ENCODE assay signal across 33 cellular contexts in the genomic region with DNA sequence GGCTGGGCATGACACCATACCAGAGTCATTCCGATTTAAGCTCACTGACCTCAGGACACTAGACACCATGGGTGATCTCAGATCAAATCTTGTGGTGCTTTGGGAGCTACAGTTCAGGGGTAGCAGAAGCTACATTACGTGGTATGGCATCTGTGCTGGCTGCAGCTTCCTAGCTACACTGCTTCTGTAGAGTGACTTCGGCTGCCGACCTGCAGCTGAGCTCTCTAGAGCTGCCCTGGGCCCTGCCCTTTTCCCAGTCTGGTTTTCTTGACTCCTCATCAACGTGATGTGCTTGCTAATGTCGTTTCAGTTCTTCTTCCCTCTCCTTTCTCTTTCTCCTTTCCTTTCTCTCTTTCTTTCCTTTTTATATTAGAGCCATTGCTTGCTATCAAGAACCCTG.
"Had no signal": no experiment of that assay in that cellular context is flagged by ENCODE, and none has a peak within 500 bp of the region (broad histone marks: within the 10 kb centered on the region; RNA-seq: fewer than 3 reads in every experiment).

No MANE protein-coding gene starts in this region.

- H3K4me1 ChIP-seq: adrenal gland, body of pancreas, breast epithelium, Peyer's patch had no signal

- H3K36me3 ChIP-seq: adrenal gland, breast epithelium, Peyer's patch had no signal

- H3K27ac Mint-ChIP-seq: activated CD4-positive, alpha-beta T cell treated with anti-CD3 and anti-CD28 coated beads for 36 hours; activated CD4-positive, alpha-beta T cell treated with anti-CD3 and anti-CD28 coated beads, Interleukin-2, amount 10 ng/mL, durations not matched to agents 7 days and 5 days; activated CD8-positive, alpha-beta T cell treated with anti-CD3 and anti-CD28 coated beads, Interleukin-2, amount 10 ng/mL, durations not matched to agents 7 days and 5 days; activated naive CD4-positive, alpha-beta T cell treated with anti-CD3 and anti-CD28 coated beads for 36 hours; activated naive CD4-positive, alpha-beta T cell treated with anti-CD3 and anti-CD28 coated beads, Interleukin-2, amount 50 U/mL, for 72 hours; activated T-helper 1 cell treated with anti-CD3 and anti-CD28 coated beads, Interleukin-12 subunit alpha, Interleukin-12 subunit beta, Interleukin-2, Interleukin-4 antibody, amounts not matched to agents 30 ng/mL and 10 ng/mL and 1 ng/mL, durations not matched to agents 14 hours and 24 hours and 36 hours; T-cell; T-helper 17 cell had no signal

- H3K9me3 ChIP-seq: adrenal gland, body of pancreas, breast epithelium, Peyer's patch had no signal

- H3K36me3 Mint-ChIP-seq: T-cell had no signal

- ATAC-seq: activated CD4-positive, alpha-beta T cell treated with anti-CD3 and anti-CD28 coated beads for 36 hours; activated CD4-positive, CD25-positive, alpha-beta regulatory T cell treated with anti-CD3 and anti-CD28 coated beads, Interleukin-2, amount 50 U/mL, for 24 hours; activated CD8-positive, alpha-beta T cell treated with anti-CD3 and anti-CD28 coated beads, Interleukin-2, amount 10 ng/mL, durations not matched to agents 7 days and 5 days; activated naive CD4-positive, alpha-beta T cell treated with anti-CD3 and anti-CD28 coated beads, Interleukin-2, amount 50 U/mL, for 72 hours; activated T-cell treated with anti-CD3 and anti-CD28 coated beads, Interleukin-2, amount 50 U/mL, for 4 hours; body of pancreas; PC-3; SK-N-SH treated with all-trans-retinoic acid at 6 μM for 48 hours; T-cell; T-helper 17 cell had no signal

- H3K27me3 ChIP-seq: adrenal gland, body of pancreas, breast epithelium, Peyer's patch had no signal

- DNase-seq: activated CD4-positive, alpha-beta T cell treated with anti-CD3 and anti-CD28 coated beads for 36 hours; activated CD4-positive, alpha-beta T cell treated with anti-CD3 and anti-CD28 coated beads, Interleukin-2, amount 10 ng/mL, durations not matched to agents 7 days and 5 days; activated CD4-positive, alpha-beta T cell treated with anti-CD3 and anti-CD28 coated beads, Interleukin-2, amount 50 U/mL, for 48 hours; activated CD8-positive, alpha-beta memory T cell treated with anti-CD3 and anti-CD28 coated beads, Interleukin-2, amount 50 U/mL, for 4 hours; activated CD8-positive, alpha-beta T cell treated with anti-CD3 and anti-CD28 coated beads, Interleukin-2, amount 10 ng/mL, durations not matched to agents 7 days and 5 days; activated gamma-delta T cell treated with Interleukin-2 at 50 U/mL for 16 hours; activated naive CD4-positive, alpha-beta T cell treated with anti-CD3 and anti-CD28 coated beads for 36 hours; activated T-cell treated with anti-CD3 and anti-CD28 coated beads for 4 hours; activated T-cell treated with anti-CD3 and anti-CD28 coated beads, Interleukin-2, amount 50 U/mL, for 4 hours; adrenal gland; body of pancreas; NCI-H1092 treated with DMSO at 0.1 percent for 48 hours; NCI-H1417; NCI-H146; NCI-H187; NCI-H2029 treated with DMSO at 0.1 percent for 48 hours; NCI-H446 treated with DMSO at 0.1 percent for 48 hours; NCI-H524; NCI-H69; NCI-H82; NK-92 treated with Interleukin-12 subunit alpha and Interleukin-12 subunit beta, amount 100 ng/mL, for 24 hours; PC-3; Peyer's patch; RPMI8226; SIG-M5; T-cell; T-helper 17 cell had no signal

- H3K4me3 Mint-ChIP-seq: activated CD4-positive, alpha-beta T cell treated with anti-CD3 and anti-CD28 coated beads for 36 hours; activated CD4-positive, alpha-beta T cell treated with anti-CD3 and anti-CD28 coated beads, Interleukin-2, amount 10 ng/mL, durations not matched to agents 7 days and 5 days; activated CD8-positive, alpha-beta T cell treated with anti-CD3 and anti-CD28 coated beads, Interleukin-2, amount 10 ng/mL, durations not matched to agents 7 days and 5 days; activated naive CD4-positive, alpha-beta T cell treated with anti-CD3 and anti-CD28 coated beads for 36 hours; activated T-cell treated with anti-CD3 and anti-CD28 coated beads, Interleukin-2, amount 50 U/mL, for 4 hours; activated T-helper 1 cell treated with anti-CD3 and anti-CD28 coated beads, Interleukin-12 subunit alpha, Interleukin-12 subunit beta, Interleukin-2, Interleukin-4 antibody, amounts not matched to agents 30 ng/mL and 10 ng/mL and 1 ng/mL, durations not matched to agents 14 hours and 24 hours and 36 hours; T-cell; T-helper 17 cell had no signal

- H3K4me1 Mint-ChIP-seq: activated CD4-positive, alpha-beta T cell treated with anti-CD3 and anti-CD28 coated beads for 36 hours; activated CD4-positive, alpha-beta T cell treated with anti-CD3 and anti-CD28 coated beads, Interleukin-2, amount 10 ng/mL, durations not matched to agents 7 days and 5 days; T-cell had no signal

- H3K9me3 Mint-ChIP-seq: activated CD4-positive, alpha-beta T cell treated with anti-CD3 and anti-CD28 coated beads, Interleukin-2, amount 10 ng/mL, durations not matched to agents 7 days and 5 days; activated naive CD4-positive, alpha-beta T cell treated with anti-CD3 and anti-CD28 coated beads for 36 hours had no signal

- H3K27ac ChIP-seq: adrenal gland, body of pancreas, breast epithelium, Peyer's patch, VCaP had no signal

- H3K4me3 ChIP-seq: adrenal gland, body of pancreas, breast epithelium, Peyer's patch had no signal
